Comparison of ENCODE assay signal across 8 cellular contexts in the genomic region with DNA sequence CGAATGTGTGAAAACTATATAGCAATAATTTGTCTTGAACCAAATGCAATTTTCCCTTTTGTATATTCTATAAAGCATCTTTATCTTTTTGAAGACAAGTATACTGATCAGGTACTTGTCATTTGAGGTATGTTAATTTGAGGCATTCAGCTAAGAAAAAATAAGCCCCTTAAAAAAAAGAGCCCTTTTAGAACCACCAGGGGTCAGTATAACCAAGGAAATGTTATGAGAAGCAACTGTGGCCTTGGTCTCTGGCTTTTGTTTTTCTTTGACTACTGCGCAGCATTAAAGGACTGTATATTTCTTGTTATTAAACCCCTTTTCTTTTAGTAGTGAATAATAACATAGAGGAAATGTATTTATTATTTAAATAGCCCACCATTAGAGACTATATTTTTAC. TPM values are rescaled to one million over a fixed set of nuclear protein-coding genes. Genes with fewer than 3 reads are reported as not detected.
A peak's percentile ranks its signal among the peaks of the same experiment; 100 is the strongest.
DNase-seq lines count a peak whose midpoint lies in the region; ATAC-seq and TF ChIP-seq lines count a peak whose summit lies in the region.

No MANE protein-coding gene starts in this region.

- no peaks in the 10 kb centered on the region for H3K9me2 ChIP-seq in OCI-LY1 (ENCODE audit: low read depth, low read length)

- H3K4me2 ChIP-seq in IMR-90 (ENCODE audit: low read depth, low read length) = no peak overlapping the region
- no peak overlapping the region for H3K4me2 ChIP-seq in OCI-LY1 (ENCODE audit: low read length)

- H3K9me3 ChIP-seq in IMR-90 (ENCODE audit: control insufficient read depth, insufficient read depth, low read length) (no peaks in the 10 kb centered on the region), OCI-LY1 (ENCODE audit: low read length) (no peaks in the 10 kb centered on the region), MG63 (no peaks in the 10 kb centered on the region)

- CTCF ChIA-PET in IMR-90 (lab: Yijun Ruan, JAX) = interaction anchor here (0.6 to 1.0 kb wide), 5 partner anchors 9 to 100 kb away, joined by 3 read pairs; no protein-coding TSS in a partner anchor

- no peaks in the 10 kb centered on the region for H3K9me1 ChIP-seq in IMR-90 (ENCODE audit: insufficient read depth, low read length)

- 0 out of 4 replicates have a peak, but pooled peaks cover 0 to 3% of the 10 kb centered on the region in 2 experiments for H3K79me1 ChIP-seq in IMR-90 (ENCODE audit: low read depth in 1 of 2, low read length in 2 of 2)

- no peak overlapping the region for H3K56ac ChIP-seq in IMR-90 (ENCODE audit: extremely low read depth, insufficient read depth, low read length)

- DNase-seq in DMS153 treated with DMSO at 0.1 percent for 48 hours (lab: John Stamatoyannopoulos, UW; ENCODE audit: unreplicated experiment) (peak; percentile 77), IMR-90 (peak; percentile 78), dedifferentiated amniotic fluid mesenchymal stem cell (ENCODE audit: extremely low spot score) (peak; percentile 80), medulla oblongata (ENCODE audit: extremely low spot score) (peak; percentile 85), MG63 (no peak)
- no peak for DNase-seq in activated CD8-positive, alpha-beta memory T cell treated with anti-CD3 and anti-CD28 coated beads, Interleukin-2, amount 50 U/mL, for 48 hours

- in situ Hi-C loops in IMR-90 (cut with MboI; ENCODE audit: low sequenced_read_pairs) = no loop called here

- H3K79me2 ChIP-seq in OCI-LY1 (ENCODE audit: insufficient read depth, low read length) = no peaks in the 10 kb centered on the region

- H4K8ac ChIP-seq in IMR-90 (ENCODE audit: low read depth in 2 of 2, low read length in 2 of 2) = no peak overlapping the region

- no CpG with 5 or more reads among the region's 2 CpGs for WGBS in IMR-90 (ENCODE audit: extremely low coverage in 2 of 2, insufficient read length in 1 of 2), 2 experiments

- H4K91ac ChIP-seq in IMR-90 (ENCODE audit: insufficient read depth, low read depth, low read length) = no peak overlapping the region

- no peak overlapping the region for H2BK20ac ChIP-seq in IMR-90 (ENCODE audit: low read depth, low read length)

- no peak overlapping the region for H2AK5ac ChIP-seq in IMR-90 (ENCODE audit: low read depth, low read length)

- no peaks in the 10 kb centered on the region for H3K36me3 ChIP-seq in IMR-90 (ENCODE audit: control insufficient read depth, insufficient read depth, low read length)
- no peaks in the 10 kb centered on the region for H3K36me3 ChIP-seq in OCI-LY1 (ENCODE audit: insufficient read depth, low read length)
- peaks cover 5% of the 10 kb centered on the region for H3K36me3 ChIP-seq in MG63

- H3K18ac ChIP-seq in IMR-90 (ENCODE audit: low read depth, low read length) = no peak overlapping the region

- ATAC-seq in GM19463 (IDR thresholded peaks at IDR 0.05; ENCODE audit: unreplicated experiment) (peak; percentile 59), IMR-90 (ENCODE audit: low read depth) (peak; percentile 78)

- dilution Hi-C loops in IMR-90 (cut with HindIII; ENCODE audit: low sequenced_read_pairs, unreplicated experiment) = no loop called here

- intact Hi-C loops in IMR-90 (cut with micrococcal nuclease) = loop anchor here (1.0 to 5.0 kb wide), 6 partner anchors 118 to 1472 kb away; no protein-coding TSS in a partner anchor

- no peak overlapping the region for H3K9ac ChIP-seq in IMR-90 (ENCODE audit: low read depth, low read length)
- H3K9ac ChIP-seq in OCI-LY1 (ENCODE audit: low read length) = no peak overlapping the region

- no peak overlapping the region for H3K14ac ChIP-seq in IMR-90 (replicated peaks; ENCODE audit: low read depth, low read length)

- H4K5ac ChIP-seq in IMR-90 (ENCODE audit: low read depth, low read length) = no peak overlapping the region

- TF ChIP-seq POLR2A in IMR-90 (IDR thresholded peaks at IDR 0.05; ENCODE audit: low read depth, low read length) = no peak

- H2BK15ac ChIP-seq in IMR-90 (ENCODE audit: low read depth, low read length) = no peak overlapping the region

- H4K20me1 ChIP-seq in IMR-90 (ENCODE audit: insufficient read depth, low read length) = no peaks in the 10 kb centered on the region
- H4K20me1 ChIP-seq in OCI-LY1 (ENCODE audit: insufficient read depth, low read length) = no peaks in the 10 kb centered on the region

- TF ChIP-seq CTCF in IMR-90 (conservative IDR thresholded peaks at IDR 0.05; ENCODE audit: low read depth, low read length) (peak; percentile 86), OCI-LY1 (IDR thresholded peaks at IDR 0.05; ENCODE audit: low read length) (peak; percentile 73)

- peak; percentile 92 for TF ChIP-seq RAD21 in IMR-90 (IDR thresholded peaks at IDR 0.05; ENCODE audit: low read length)

- no peak overlapping the region for H2AFZ ChIP-seq in IMR-90 (replicated peaks; ENCODE audit: low read length, poor library complexity)
- H2AFZ ChIP-seq in OCI-LY1 (ENCODE audit: low read length) = no peak overlapping the region

- BruUV-seq in IMR-90 (replicated peaks; lab: Mats Ljungman, UMichigan) = no TSS peak

- no peak overlapping the region for H3K4ac ChIP-seq in IMR-90 (ENCODE audit: low read depth, low read length)

- POLR2A ChIA-PET in IMR-90 (lab: Charles Lee; ENCODE audit: unreplicated experiment) = no interaction called here

- H3K4me1 ChIP-seq in IMR-90 (ENCODE audit: control insufficient read depth, insufficient read depth, low read length) = peaks cover 2% of the 10 kb centered on the region; the same call in 1 of the 2 replicates
- H3K4me1 ChIP-seq in OCI-LY1 (ENCODE audit: insufficient read depth, low read length, severe bottlenecking) = no peaks in the 10 kb centered on the region

- H3K4me3 ChIP-seq in IMR-90 (ENCODE audit: insufficient read depth, low read depth, low read length) (no peak overlapping the region), OCI-LY1 (ENCODE audit: low read depth, low read length, poor library complexity, severe bottlenecking) (no peak overlapping the region), MG63 (no peak overlapping the region)

- H2AK9ac ChIP-seq in IMR-90 (replicated peaks; ENCODE audit: low read depth, low read length, poor library complexity) = no peak overlapping the region

- no peak overlapping the region for H3K23ac ChIP-seq in IMR-90 (ENCODE audit: low read depth, low read length)

- no peaks in the 10 kb centered on the region for H3F3A ChIP-seq in OCI-LY1 (ENCODE audit: insufficient read depth, low read length)

- H3K27me3 ChIP-seq in IMR-90 (ENCODE audit: control insufficient read depth, insufficient read depth, low read length) (no peaks in the 10 kb centered on the region), OCI-LY1 (ENCODE audit: insufficient read depth, low read length) (no peaks in the 10 kb centered on the region), MG63 (no peaks in the 10 kb centered on the region)

- H2BK120ac ChIP-seq in IMR-90 (ENCODE audit: low read depth, low read length) = no peak overlapping the region

- H3K27ac ChIP-seq in IMR-90 (ENCODE audit: insufficient read depth, low read length) (no peak overlapping the region), OCI-LY1 (ENCODE audit: low read depth, low read length, poor library complexity, severe bottlenecking) (no peak overlapping the region)

- no peak overlapping the region for H2BK5ac ChIP-seq in IMR-90 (ENCODE audit: low read depth, low read length, poor library complexity, severe bottlenecking)

TF ChIP-seq in IMR-90, 13 proteins besides CTCF, POLR2A, EP300 and RAD21:
- TF ChIP-seq SMC3 (IDR thresholded peaks at IDR 0.05; ENCODE audit: low read depth, low read length) (peak; percentile 94), FOS (IDR thresholded peaks at IDR 0.05; ENCODE audit: low read depth, low read length) (no peak)

RNA-seq across cellular contexts. Expression of a gene that starts 43.1 kb away (rescaled TPM):
- total RNA-seq in IMR-90 (2012; rRNA removed) = 5.0 and 7.2 TPM in 2 replicates
- 2.6 and 3.6 TPM in 2 replicates for polyA plus RNA-seq in IMR-90 (2012; rRNA removed)
- polyA plus RNA-seq in IMR-90 (2012; cell fraction: cytosol; rRNA removed) = 0.88 and 1.2 TPM in 2 replicates
- polyA plus RNA-seq in IMR-90 (2012; cell fraction: nucleus; rRNA removed; ENCODE audit: low replicate concordance) = 0.77 and 3.6 TPM in 2 replicates
- total RNA-seq in MG63 (2014; rRNA removed; shearing (Covaris generic); ENCODE audit: low replicate concordance) = 19.1 and 20.7 TPM in 2 replicates

Comparison
In these comparisons a context has a peak if more than half of its experiments do, and no peak if none do; other contexts are left out.
1. DNase-seq: peak in DMS153 treated with DMSO at 0.1 percent for 48 hours (single experiment), IMR-90 (single experiment), dedifferentiated amniotic fluid mesenchymal stem cell (single experiment) and medulla oblongata (single experiment); none in MG63 (single experiment) and activated CD8-positive, alpha-beta memory T cell treated with anti-CD3 and anti-CD28 coated beads, Interleukin-2, amount 50 U/mL, for 48 hours (single experiment).